14 cellular contexts compared by ENCODE assay signal in genomic region chr21:33396436-33396835, GRCh38.
"Had no signal": no experiment of that assay in that cellular context is flagged by ENCODE, and none has a peak within 500 bp of the region (broad histone marks: within the 10 kb centered on the region; RNA-seq: fewer than 3 reads in every experiment).

No MANE protein-coding gene starts in this region.

- DNase-seq: activated CD4-positive, alpha-beta T cell treated with anti-CD3 and anti-CD28 coated beads for 36 hours; activated CD8-positive, alpha-beta memory T cell treated with anti-CD3 and anti-CD28 coated beads, Interleukin-2, amount 50 U/mL, for 4 hours; activated CD8-positive, alpha-beta T cell treated with anti-CD3 and anti-CD28 coated beads for 36 hours; central memory CD4-positive, alpha-beta T cell; effector memory CD8-positive, alpha-beta T cell; glutamatergic neuron; sigmoid colon; stimulated activated CD4-positive, alpha-beta T cell treated with anti-CD3 and anti-CD28 coated beads, Interleukin-15, amount 100 ng/mL, for 24 hours; stimulated activated CD4-positive, alpha-beta T cell treated with anti-CD3 and anti-CD28 coated beads, Interleukin-4, amount 100 ng/mL, for 4 hours; stimulated activated naive CD8-positive, alpha-beta T cell treated with anti-CD3 and anti-CD28 coated beads, Interleukin-15, amount 100 ng/mL, for 72 hours; transverse colon had no signal

- H3K9me3 Mint-ChIP-seq: activated CD8-positive, alpha-beta T cell treated with anti-CD3 and anti-CD28 coated beads for 36 hours; effector memory CD8-positive, alpha-beta T cell; nephron; stimulated activated naive CD8-positive, alpha-beta T cell treated with anti-CD3 and anti-CD28 coated beads, Interleukin-15, amount 100 ng/mL, for 72 hours had no signal

- ATAC-seq: activated CD4-positive, alpha-beta T cell treated with anti-CD3 and anti-CD28 coated beads for 36 hours; activated CD8-positive, alpha-beta T cell treated with anti-CD3 and anti-CD28 coated beads for 36 hours; effector memory CD8-positive, alpha-beta T cell; stimulated activated naive CD8-positive, alpha-beta T cell treated with anti-CD3 and anti-CD28 coated beads, Interleukin-15, amount 100 ng/mL, for 72 hours had no signal

- H3K27ac Mint-ChIP-seq: activated CD4-positive, alpha-beta T cell treated with anti-CD3 and anti-CD28 coated beads for 36 hours; activated CD8-positive, alpha-beta T cell treated with anti-CD3 and anti-CD28 coated beads for 36 hours; effector memory CD8-positive, alpha-beta T cell; stimulated activated naive CD8-positive, alpha-beta T cell treated with anti-CD3 and anti-CD28 coated beads, Interleukin-15, amount 100 ng/mL, for 72 hours had no signal

- H3K4me1 Mint-ChIP-seq: activated CD4-positive, alpha-beta T cell treated with anti-CD3 and anti-CD28 coated beads for 36 hours had no signal

- H3K27me3 ChIP-seq: sigmoid colon, transverse colon had no signal

- H3K36me3 ChIP-seq: sigmoid colon, transverse colon had no signal

- H3K27ac ChIP-seq: epithelial cell of prostate, VCaP had no signal

- H3K4me3 Mint-ChIP-seq: activated CD4-positive, alpha-beta T cell treated with anti-CD3 and anti-CD28 coated beads for 36 hours; activated CD8-positive, alpha-beta T cell treated with anti-CD3 and anti-CD28 coated beads for 36 hours; effector memory CD8-positive, alpha-beta T cell; nephron; stimulated activated naive CD8-positive, alpha-beta T cell treated with anti-CD3 and anti-CD28 coated beads, Interleukin-15, amount 100 ng/mL, for 72 hours had no signal

- H3K4me1 ChIP-seq: transverse colon had no signal

- H3K4me3 ChIP-seq: sigmoid colon, transverse colon had no signal

- H3K9me3 ChIP-seq: sigmoid colon, transverse colon had no signal
